Comparison of ENCODE assay signal across 28 cellular contexts in the genomic region with DNA sequence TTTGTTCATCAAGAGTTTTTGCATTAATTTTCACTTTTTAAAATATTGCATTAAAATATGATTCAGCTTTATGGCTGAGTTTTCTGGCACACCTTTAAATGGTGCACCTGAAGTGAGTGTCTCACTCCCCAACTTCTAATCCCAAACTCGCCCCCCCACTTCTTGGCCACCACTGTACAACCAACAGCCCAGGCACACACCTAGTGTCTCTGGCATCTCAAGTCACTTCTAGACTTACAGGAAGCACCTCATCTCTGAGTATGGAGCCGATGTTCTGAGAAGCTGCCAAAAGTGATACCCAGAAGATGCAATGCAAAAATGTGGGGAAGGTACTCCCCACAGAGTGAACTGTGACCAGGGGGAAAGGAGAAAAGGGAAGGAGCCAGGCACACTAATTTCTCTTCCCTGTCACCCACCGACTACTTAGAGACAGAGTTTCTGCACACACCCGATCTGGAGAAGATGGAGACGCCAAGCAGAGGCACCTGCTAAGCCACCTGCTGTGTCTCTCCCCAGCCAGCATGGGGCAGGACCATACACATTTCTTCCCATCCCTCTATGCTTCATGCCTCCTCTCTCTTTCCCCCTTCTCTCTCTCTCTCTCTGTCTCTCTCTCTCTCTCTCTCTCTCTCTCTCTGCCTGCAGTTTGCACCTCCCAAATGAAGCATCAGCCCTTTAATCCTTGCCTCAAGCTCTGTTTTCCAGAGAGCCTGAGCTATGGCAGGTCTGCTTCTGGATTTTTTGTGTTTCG.
"Had no signal": no experiment of that assay in that cellular context is flagged by ENCODE, and none has a peak within 500 bp of the region (broad histone marks: within the 10 kb centered on the region; RNA-seq: fewer than 3 reads in every experiment).

No MANE protein-coding gene starts in this region.

- H3K27me3 ChIP-seq: Peyer's patch, SJSA1 had no signal

- DNase-seq: activated CD4-positive, alpha-beta T cell treated with anti-CD3 and anti-CD28 coated beads, Interleukin-2, amount 10 ng/mL, durations not matched to agents 24 days and 14 days; activated CD4-positive, alpha-beta T cell treated with anti-CD3 and anti-CD28 coated beads, Interleukin-2, amount 50 U/mL, for 4 hours; activated CD8-positive, alpha-beta T cell treated with anti-CD3 and anti-CD28 coated beads for 36 hours; activated gamma-delta T cell treated with Interleukin-2 at 50 U/mL for 16 hours; activated naive CD4-positive, alpha-beta T cell treated with anti-CD3 and anti-CD28 coated beads for 36 hours; activated naive CD8-positive, alpha-beta T cell treated with anti-CD3 and anti-CD28 coated beads, Interleukin-2, amount 50 U/mL, for 24 hours; activated T-cell treated with anti-CD3 and anti-CD28 coated beads for 4 hours; activated T-cell treated with anti-CD3 and anti-CD28 coated beads, Interleukin-2, amount 50 U/mL, for 4 hours; anterior cingulate cortex; NCI-H1092 treated with DMSO at 0.1 percent for 48 hours; NCI-H1417; NCI-H146; NCI-H187; NCI-H2029 treated with DMSO at 0.1 percent for 48 hours; NCI-H2107; NCI-H2171; NCI-H2227 treated with DMSO at 0.1 percent for 48 hours; NCI-H446; NCI-H510A treated with DMSO at 0.1 percent for 48 hours; NCI-H69; NCI-H82; PC-3; RPMI8226; SHP77 treated with DMSO at 0.1 percent for 48 hours; SK-N-SH had no signal

- H3K9me3 ChIP-seq: Peyer's patch, SJSA1, SK-N-SH had no signal

- H3K4me1 ChIP-seq: Peyer's patch, SJSA1 had no signal

- H3K4me3 ChIP-seq: K562, Peyer's patch, SJSA1 had no signal

- H3K27ac ChIP-seq: Peyer's patch, SJSA1 had no signal

- H3K36me3 ChIP-seq: Peyer's patch, SJSA1 had no signal
